Comparison of ENCODE assay signal across 24 cellular contexts in the genomic region with DNA sequence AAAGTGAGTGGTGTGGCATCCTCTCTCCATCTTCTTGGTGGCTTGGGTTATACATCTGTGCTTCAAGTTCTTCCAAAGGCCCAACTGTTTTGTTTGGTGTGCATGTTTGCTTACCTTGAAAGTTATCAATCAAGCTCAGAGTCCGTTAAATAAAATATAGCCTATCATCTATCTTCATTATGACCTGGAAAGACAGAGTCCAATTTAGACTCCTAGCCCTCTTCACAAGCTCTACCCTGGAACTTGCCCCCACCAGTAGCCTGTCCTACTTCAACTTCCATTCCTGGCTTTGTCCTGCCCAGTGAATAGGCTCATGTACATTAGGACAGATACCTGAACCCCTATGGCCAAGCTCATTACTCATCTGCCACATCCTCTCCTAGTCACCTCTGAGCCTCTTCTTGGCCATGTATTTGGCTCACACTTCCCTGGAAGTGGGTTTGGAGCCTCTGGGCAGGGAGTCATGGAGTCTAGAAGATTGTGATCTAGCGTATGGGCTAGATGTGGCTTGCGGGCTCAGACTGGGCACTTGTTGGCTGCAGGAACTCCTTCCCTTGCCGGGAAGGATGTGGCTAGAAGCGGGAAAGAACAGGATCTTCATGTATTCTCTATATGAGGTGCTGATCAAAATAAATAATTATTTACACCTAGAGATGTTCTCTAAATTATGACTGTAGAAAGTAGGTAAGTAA. TPM values are rescaled to one million over a fixed set of nuclear protein-coding genes. Genes with fewer than 3 reads are reported as not detected.
"Had no signal": no experiment of that assay in that cellular context is flagged by ENCODE, and none has a peak within 500 bp of the region (broad histone marks: within the 10 kb centered on the region; RNA-seq: fewer than 3 reads in every experiment).

No MANE protein-coding gene starts in this region.

- H3K9me3 ChIP-seq: colonic mucosa, esophagus squamous epithelium, testis, uterus had no signal

- H3K36me3 ChIP-seq: colonic mucosa, esophagus squamous epithelium, heart left ventricle, lower lobe of right lung, sigmoid colon, uterus had no signal

- H3K4me1 ChIP-seq: colonic mucosa, esophagus squamous epithelium, heart left ventricle, lower lobe of right lung, sigmoid colon, testis, uterus had no signal

- DNase-seq: activated CD4-positive, alpha-beta T cell treated with anti-CD3 and anti-CD28 coated beads for 4 hours; activated CD4-positive, alpha-beta T cell treated with anti-CD3 and anti-CD28 coated beads, Interleukin-2, amount 50 U/mL, for 48 hours; activated CD4-positive, CD25-positive, alpha-beta regulatory T cell; activated CD8-positive, alpha-beta memory T cell treated with anti-CD3 and anti-CD28 coated beads, Interleukin-2, amount 50 U/mL, for 48 hours; activated naive CD4-positive, alpha-beta T cell treated with Interleukin-2 at 50 U/mL for 16 hours; activated naive CD8-positive, alpha-beta T cell treated with anti-CD3 and anti-CD28 coated beads, Interleukin-2, amount 10 ng/mL, durations not matched to agents 7 days and 5 days; activated T-cell treated with anti-CD3 and anti-CD28 coated beads, Interleukin-2, amount 50 U/mL, for 4 hours; amygdala; colonic mucosa; esophagus squamous epithelium; heart left ventricle; islet precursor cell; lower lobe of right lung; naive B cell; sigmoid colon; stimulated activated CD4-positive, alpha-beta T cell treated with anti-CD3 and anti-CD28 coated beads, Interleukin-2, amount 100 ng/mL, for 48 hours; stimulated activated CD8-positive, alpha-beta memory T cell treated with anti-CD3 and anti-CD28 coated beads, Interleukin-4, amount 100 ng/mL, for 48 hours; stimulated activated naive B cell treated with anti-CD40 and anti-IgM and Interleukin-4, amounts not matched to agents 10 μg/mL and 1 μg/mL and 100 μg/mL, for 72 hours; testis; trophoblast cell; uterus had no signal

- H3K4me3 ChIP-seq: colonic mucosa, esophagus squamous epithelium, heart left ventricle, lower lobe of right lung, sigmoid colon, testis, uterus had no signal

- ATAC-seq: activated T-cell treated with anti-CD3 and anti-CD28 coated beads, Interleukin-2, amount 50 U/mL, for 4 hours; heart left ventricle; left lobe of liver; lower lobe of right lung; stimulated activated naive B cell treated with anti-CD40 and anti-IgM and Interleukin-4, amounts not matched to agents 10 μg/mL and 1 μg/mL and 100 μg/mL, for 72 hours had no signal

- H3K27ac ChIP-seq: colonic mucosa, esophagus squamous epithelium, heart left ventricle, lower lobe of right lung, sigmoid colon, testis, uterus had no signal

- H3K27me3 ChIP-seq: colonic mucosa, testis, uterus had no signal

RNA-seq across cellular contexts. Expression of gene SSTR1, which starts 6.4 kb away (rescaled TPM):
- total RNA-seq: activated CD8-positive, alpha-beta memory T cell treated with anti-CD3 and anti-CD28 coated beads for 36 hours; activated naive CD8-positive, alpha-beta T cell treated with anti-CD3 and anti-CD28 coated beads, Interleukin-2, amount 10 ng/mL, durations not matched to agents 7 days and 5 days; activated T-cell treated with anti-CD3 and anti-CD28 coated beads, Interleukin-2, amount 50 U/mL, for 4 hours had no signal

RNA-seq across cellular contexts. Expression of gene CLEC14A, which starts 54.6 kb away (rescaled TPM):
- total RNA-seq: activated CD8-positive, alpha-beta memory T cell treated with anti-CD3 and anti-CD28 coated beads for 36 hours; activated naive CD8-positive, alpha-beta T cell treated with anti-CD3 and anti-CD28 coated beads, Interleukin-2, amount 10 ng/mL, durations not matched to agents 7 days and 5 days; bronchial epithelial cell had no signal
